11 cellular contexts compared by ENCODE assay signal in genomic region chr14:32366256-32366655, GRCh38. TPM values are rescaled to one million over a fixed set of nuclear protein-coding genes. Genes with fewer than 3 reads are reported as not detected.
DNase-seq lines count a peak whose midpoint lies in the region; TF ChIP-seq lines count a peak whose summit lies in the region.
"Had no signal": no experiment of that assay in that cellular context is flagged by ENCODE, and none has a peak within 500 bp of the region (broad histone marks: within the 10 kb centered on the region; RNA-seq: fewer than 3 reads in every experiment).

No MANE protein-coding gene starts in this region.

- no peaks in the 10 kb centered on the region for H3K9me3 ChIP-seq in suprapubic skin

- peak overlapping the region; percentile 88 for H3K27ac ChIP-seq in temporal lobe (ENCODE audit: low read depth, low read length)
- H3K27ac ChIP-seq in suprapubic skin = no peak overlapping the region

- no peaks in the 10 kb centered on the region for H3K36me3 ChIP-seq in suprapubic skin

- no peaks in the 10 kb centered on the region for H3K27me3 ChIP-seq in suprapubic skin

- DNase-seq in NCI-H82 (lab: John Stamatoyannopoulos, UW) (peak; percentile 26), NCI-H82 treated with DMSO at 0.1 percent for 48 hours (lab: John Stamatoyannopoulos, UW; ENCODE audit: unreplicated experiment) (no peak), brain pericyte (ENCODE audit: low read depth, low spot score) (peak; percentile 85), islet precursor cell (peak; percentile 61), GF-D8 (lab: John Stamatoyannopoulos, UW) (no peak), suprapubic skin (ENCODE audit: low spot score in 2 of 2) (no peak)
- no peak for DNase-seq in stimulated activated CD4-positive, alpha-beta T cell treated with anti-CD3 and anti-CD28 coated beads, Interleukin-1b, Interleukin-23, amount 100 ng/mL, for 48 hours
- DNase-seq: activated gamma-delta T cell treated with Interleukin-2 at 50 U/mL for 16 hours; CD4-positive, CD25-positive, alpha-beta regulatory T cell; kidney had no signal

- no peak for TF ChIP-seq POLR2A in suprapubic skin (IDR thresholded peaks at IDR 0.05)

- TF ChIP-seq EP300 in suprapubic skin (IDR thresholded peaks at IDR 0.05) = no peak

- no peak for TF ChIP-seq CTCF in suprapubic skin (IDR thresholded peaks at IDR 0.05)

- H3K4me1 ChIP-seq in suprapubic skin = no peaks in the 10 kb centered on the region

- H3K4me3 ChIP-seq in suprapubic skin = no peak overlapping the region

RNA-seq across cellular contexts. Expression of gene AKAP6, which starts 37.2 kb away (rescaled TPM):
- 107 TPM for total RNA-seq in temporal lobe
- 10 to 100 TPM in 1 of 4 donors, 1 to 10 TPM in 3; 2.0 to 11.0 (median 4.2) TPM for total RNA-seq in suprapubic skin

Comparison
In these comparisons a context has a peak if more than half of its experiments do, and no peak if none do; other contexts are left out.
1. DNase-seq: peak in NCI-H82 (single experiment), brain pericyte (single experiment) and islet precursor cell (single experiment); none in NCI-H82 treated with DMSO at 0.1 percent for 48 hours (single experiment), GF-D8 (single experiment), suprapubic skin (0 of 2) and stimulated activated CD4-positive, alpha-beta T cell treated with anti-CD3 and anti-CD28 coated beads, Interleukin-1b, Interleukin-23, amount 100 ng/mL, for 48 hours (single experiment).